12 cellular contexts compared by ENCODE assay signal in the genomic region with DNA sequence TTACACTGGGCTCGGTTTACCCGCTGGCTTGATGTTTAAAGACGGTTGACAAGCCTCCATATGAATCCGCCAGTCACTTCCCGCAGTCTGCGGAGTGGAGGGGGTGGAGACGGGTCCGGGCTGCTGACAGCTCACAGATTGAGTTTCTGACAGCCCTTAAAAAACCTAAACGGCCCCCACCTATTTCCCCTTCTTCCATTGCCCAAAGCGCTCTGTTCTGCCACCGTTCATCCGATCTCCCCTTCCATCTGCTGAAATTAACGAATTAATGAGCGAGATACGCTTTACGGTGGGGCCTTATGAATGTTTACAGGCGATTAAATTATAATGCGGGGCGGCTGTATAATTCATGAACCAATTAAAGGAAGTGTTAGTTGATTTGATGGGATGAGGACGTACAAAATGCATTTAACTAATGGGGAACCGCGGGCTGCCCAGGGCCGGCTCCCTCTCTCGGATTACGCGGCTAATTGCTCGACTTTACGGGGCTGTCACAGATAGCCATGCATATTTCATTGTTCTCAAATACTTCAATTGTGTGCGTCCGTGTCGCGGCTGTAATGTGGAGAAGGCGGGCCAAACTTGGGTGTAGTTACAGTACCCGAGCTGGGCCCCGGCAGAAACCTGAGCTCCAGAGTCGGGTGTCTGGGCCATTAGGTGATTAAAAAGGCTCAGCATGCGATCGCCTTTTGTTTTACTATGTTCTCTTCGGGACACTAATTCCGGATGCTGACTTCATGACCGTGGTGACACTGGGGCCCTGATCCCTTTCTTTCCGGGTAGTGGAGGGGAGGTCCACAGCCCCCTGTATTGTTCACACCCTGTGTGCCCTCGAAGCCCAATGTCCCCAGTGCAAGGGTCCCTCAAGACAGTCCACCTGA.
DNase-seq lines count a peak whose midpoint lies in the region; ATAC-seq and TF ChIP-seq lines count a peak whose summit lies in the region.
"Had no signal": no experiment of that assay in that cellular context is flagged by ENCODE, and none has a peak within 500 bp of the region (broad histone marks: within the 10 kb centered on the region; RNA-seq: fewer than 3 reads in every experiment).

No MANE protein-coding gene starts in this region.

- H3K27me3 Mint-ChIP-seq in WTC11 (ENCODE audit: low read depth): peaks cover 63% of the 10 kb centered on the region
- peaks cover 52% of the 10 kb centered on the region for H3K27me3 Mint-ChIP-seq in type B pancreatic cell
- peaks cover 52% of the 10 kb centered on the region for H3K27me3 Mint-ChIP-seq in activated CD8-positive, alpha-beta memory T cell treated with anti-CD3 and anti-CD28 coated beads, Interleukin-2, amount 10 ng/mL, durations not matched to agents 7 days and 5 days

- H3K27ac Mint-ChIP-seq in WTC11 (no peak overlapping the region), type B pancreatic cell (peak overlapping the region; percentile 25)
- H3K27ac Mint-ChIP-seq in activated CD8-positive, alpha-beta memory T cell treated with anti-CD3 and anti-CD28 coated beads, Interleukin-2, amount 10 ng/mL, durations not matched to agents 7 days and 5 days: no peak overlapping the region

- H3K4me1 Mint-ChIP-seq in WTC11 (peaks cover 41% of the 10 kb centered on the region), type B pancreatic cell (ENCODE audit: unreplicated experiment) (peaks cover 34% of the 10 kb centered on the region)
- no peaks in the 10 kb centered on the region for H3K4me1 Mint-ChIP-seq in activated CD8-positive, alpha-beta memory T cell treated with anti-CD3 and anti-CD28 coated beads, Interleukin-2, amount 10 ng/mL, durations not matched to agents 7 days and 5 days

- H3K4me3 Mint-ChIP-seq in WTC11: peak overlapping the region; percentile 65
- peak overlapping the region; percentile 83 for H3K4me3 Mint-ChIP-seq in type B pancreatic cell
- H3K4me3 Mint-ChIP-seq in activated CD8-positive, alpha-beta memory T cell treated with anti-CD3 and anti-CD28 coated beads, Interleukin-2, amount 10 ng/mL, durations not matched to agents 7 days and 5 days: no peak overlapping the region

- no peaks in the 10 kb centered on the region for H3K4me1 ChIP-seq in right atrium auricular region
- H3K4me1 ChIP-seq in iPS-15b (ENCODE audit: control insufficient read depth, insufficient read depth, low read length): peaks cover 16% of the 10 kb centered on the region
- H3K4me1 ChIP-seq: parathyroid adenoma, vagina had no signal

- no peaks in the 10 kb centered on the region for H3K9me3 Mint-ChIP-seq in WTC11
- H3K9me3 Mint-ChIP-seq in type B pancreatic cell: no peaks in the 10 kb centered on the region
- H3K9me3 Mint-ChIP-seq in activated CD8-positive, alpha-beta memory T cell treated with anti-CD3 and anti-CD28 coated beads, Interleukin-2, amount 10 ng/mL, durations not matched to agents 7 days and 5 days (ENCODE audit: low read depth): no peaks in the 10 kb centered on the region

- POLR2A ChIA-PET in WTC11 (lab: Charles Lee): interaction anchor here (0.6 kb wide), 1 partner anchor 31 kb away, joined by 4 read pairs; no protein-coding TSS in a partner anchor

- H3K27ac ChIP-seq in right atrium auricular region: no peak overlapping the region
- H3K27ac ChIP-seq: parathyroid adenoma, vagina had no signal

- H3K9me3 ChIP-seq in right atrium auricular region (no peaks in the 10 kb centered on the region), iPS-15b (ENCODE audit: control insufficient read depth, insufficient read depth, low read length) (no peaks in the 10 kb centered on the region)
- H3K9me3 ChIP-seq: vagina had no signal

- H3K4me3 ChIP-seq in right atrium auricular region (peak overlapping the region in 1 of 2 donors; percentile 32), iPS-15b (ENCODE audit: low read depth, low read length) (peak overlapping the region; percentile 23)

- H3K36me3 Mint-ChIP-seq in WTC11 (no peaks in the 10 kb centered on the region), type B pancreatic cell (no peaks in the 10 kb centered on the region)
- no peaks in the 10 kb centered on the region for H3K36me3 Mint-ChIP-seq in activated CD8-positive, alpha-beta memory T cell treated with anti-CD3 and anti-CD28 coated beads, Interleukin-2, amount 10 ng/mL, durations not matched to agents 7 days and 5 days

- no peak overlapping the region for H3K9ac ChIP-seq in iPS-15b (ENCODE audit: low read depth, low read length)
- H3K9ac ChIP-seq: parathyroid adenoma had no signal

- H3K36me3 ChIP-seq in right atrium auricular region: no peaks in the 10 kb centered on the region
- no peaks in the 10 kb centered on the region for H3K36me3 ChIP-seq in iPS-15b (ENCODE audit: control insufficient read depth, insufficient read depth, low read length)
- H3K36me3 ChIP-seq: vagina had no signal

- CTCF ChIA-PET in WTC11 (lab: Charles Lee): interaction anchor here (1.9 to 2.6 kb wide), 2 partner anchors 24 to 54 kb away, joined by 6 to 14 read pairs; no protein-coding TSS in a partner anchor
- CTCF ChIA-PET in activated CD8-positive, alpha-beta memory T cell treated with anti-CD3 and anti-CD28 coated beads, Interleukin-2, amount 10 ng/mL, durations not matched to agents 7 days and 5 days (lab: Charles Lee): no interaction called here

- intact Hi-C loops in Right ventricle myocardium inferior (cut with DNase I): no loop called here

- ATAC-seq in Right ventricle myocardium inferior (peak; percentile 31), WTC11 (peak; percentile 75)
- ATAC-seq in activated CD8-positive, alpha-beta memory T cell treated with anti-CD3 and anti-CD28 coated beads, Interleukin-2, amount 10 ng/mL, durations not matched to agents 7 days and 5 days: no peak

- TF ChIP-seq CTCF in right atrium auricular region (IDR thresholded peaks at IDR 0.05) (no peak), WTC11 (IDR thresholded peaks at IDR 0.05) (no peak), type B pancreatic cell (conservative IDR thresholded peaks at IDR 0.05) (no peak)

- H3K27me3 ChIP-seq in right atrium auricular region (no peaks in the 10 kb centered on the region), iPS-15b (ENCODE audit: control insufficient read depth, insufficient read depth, low read length) (peaks cover 52% of the 10 kb centered on the region)
- H3K27me3 ChIP-seq: vagina had no signal

- DNase-seq in Right ventricle myocardium inferior (ENCODE audit: missing footprints) (no peak), right atrium auricular region (ENCODE audit: low spot score) (no peak), WTC11 (ENCODE audit: low spot score) (peak; percentile 50), type B pancreatic cell (ENCODE audit: extremely low spot score, unreplicated experiment) (no peak), cerebellar nuclear complex (lab: John Stamatoyannopoulos, UW) (no peak), activated gamma-delta T cell treated with Interleukin-2 at 50 U/mL for 16 hours (no peak)
- no peak for DNase-seq in activated CD8-positive, alpha-beta memory T cell treated with anti-CD3 and anti-CD28 coated beads, Interleukin-2, amount 10 ng/mL, durations not matched to agents 7 days and 5 days
- DNase-seq: activated CD4-positive, alpha-beta T cell treated with anti-CD3 and anti-CD28 coated beads, Interleukin-2, amount 50 U/mL, for 1 hour; NCI-H1092 treated with DMSO at 0.1 percent for 48 hours had no signal

TF ChIP-seq in WTC11, 78 proteins besides CTCF, POLR2A, EP300 and RAD21 (continues in another document):
- TF ChIP-seq ATF1 (CRISPR knock-in tag; IDR thresholded peaks at IDR 0.05): no peak
- TF ChIP-seq ZBTB21 (CRISPR knock-in tag; IDR thresholded peaks at IDR 0.05; ENCODE audit: borderline replicate concordance): no peak
- TF ChIP-seq, protein P1, sequence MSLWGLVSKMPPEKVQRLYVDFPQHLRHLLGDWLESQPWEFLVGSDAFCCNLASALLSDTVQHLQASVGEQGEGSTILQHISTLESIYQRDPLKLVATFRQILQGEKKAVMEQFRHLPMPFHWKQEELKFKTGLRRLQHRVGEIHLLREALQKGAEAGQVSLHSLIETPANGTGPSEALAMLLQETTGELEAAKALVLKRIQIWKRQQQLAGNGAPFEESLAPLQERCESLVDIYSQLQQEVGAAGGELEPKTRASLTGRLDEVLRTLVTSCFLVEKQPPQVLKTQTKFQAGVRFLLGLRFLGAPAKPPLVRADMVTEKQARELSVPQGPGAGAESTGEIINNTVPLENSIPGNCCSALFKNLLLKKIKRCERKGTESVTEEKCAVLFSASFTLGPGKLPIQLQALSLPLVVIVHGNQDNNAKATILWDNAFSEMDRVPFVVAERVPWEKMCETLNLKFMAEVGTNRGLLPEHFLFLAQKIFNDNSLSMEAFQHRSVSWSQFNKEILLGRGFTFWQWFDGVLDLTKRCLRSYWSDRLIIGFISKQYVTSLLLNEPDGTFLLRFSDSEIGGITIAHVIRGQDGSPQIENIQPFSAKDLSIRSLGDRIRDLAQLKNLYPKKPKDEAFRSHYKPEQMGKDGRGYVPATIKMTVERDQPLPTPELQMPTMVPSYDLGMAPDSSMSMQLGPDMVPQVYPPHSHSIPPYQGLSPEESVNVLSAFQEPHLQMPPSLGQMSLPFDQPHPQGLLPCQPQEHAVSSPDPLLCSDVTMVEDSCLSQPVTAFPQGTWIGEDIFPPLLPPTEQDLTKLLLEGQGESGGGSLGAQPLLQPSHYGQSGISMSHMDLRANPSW (CRISPR knock-in tag; conservative IDR thresholded peaks at IDR 0.05; ENCODE audit: low read depth): no peak
- no peak for TF ChIP-seq OVOL2 (CRISPR knock-in tag; IDR thresholded peaks at IDR 0.05; ENCODE audit: borderline replicate concordance)
- TF ChIP-seq, protein P2, sequence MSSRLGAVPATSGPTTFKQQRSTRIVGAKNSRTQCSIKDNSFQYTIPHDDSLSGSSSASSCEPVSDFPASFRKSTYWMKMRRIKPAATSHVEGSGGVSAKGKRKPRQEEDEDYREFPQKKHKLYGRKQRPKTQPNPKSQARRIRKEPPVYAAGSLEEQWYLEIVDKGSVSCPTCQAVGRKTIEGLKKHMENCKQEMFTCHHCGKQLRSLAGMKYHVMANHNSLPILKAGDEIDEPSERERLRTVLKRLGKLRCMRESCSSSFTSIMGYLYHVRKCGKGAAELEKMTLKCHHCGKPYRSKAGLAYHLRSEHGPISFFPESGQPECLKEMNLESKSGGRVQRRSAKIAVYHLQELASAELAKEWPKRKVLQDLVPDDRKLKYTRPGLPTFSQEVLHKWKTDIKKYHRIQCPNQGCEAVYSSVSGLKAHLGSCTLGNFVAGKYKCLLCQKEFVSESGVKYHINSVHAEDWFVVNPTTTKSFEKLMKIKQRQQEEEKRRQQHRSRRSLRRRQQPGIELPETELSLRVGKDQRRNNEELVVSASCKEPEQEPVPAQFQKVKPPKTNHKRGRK (CRISPR knock-in tag; IDR thresholded peaks at IDR 0.05; ENCODE audit: borderline replicate concordance): no peak
